ENCODE assay signal across 13 cellular contexts in genomic region chr22:24436553-24436952, GRCh38. TPM values are rescaled to one million over a fixed set of nuclear protein-coding genes. Genes with fewer than 3 reads are reported as not detected.
DNase-seq lines count a peak whose midpoint lies in the region; ATAC-seq and TF ChIP-seq lines count a peak whose summit lies in the region.
"Had no signal": no experiment of that assay in that cellular context is flagged by ENCODE, and none has a peak within 500 bp of the region (broad histone marks: within the 10 kb centered on the region; RNA-seq: fewer than 3 reads in every experiment).

No MANE protein-coding gene starts in this region.

- POLR2A ChIA-PET in activated B cell treated with CpG ODN at 0.5 μM for 24 hours (lab: Charles Lee) = interaction anchor here (0.7 to 7.0 kb wide), 3 partner anchors 12 to 118 kb away, joined by 3 to 154 read pairs (median 9); partner anchors contain the start of genes ADORA2A and GUCD1
- POLR2A ChIA-PET in PC-9 (lab: Charles Lee; ENCODE audit: unreplicated experiment) = no interaction called here

- H3K9ac ChIP-seq in mesendoderm (ENCODE audit: low read length) = no peak overlapping the region

- no peak overlapping the region for H2BK15ac ChIP-seq in mesendoderm (replicated peaks; ENCODE audit: low read depth)

- no peak overlapping the region for H3K4me3 ChIP-seq in mesendoderm (ENCODE audit: low read length)
- H3K4me3 ChIP-seq in upper lobe of right lung = no peak overlapping the region
- no peak overlapping the region for H3K4me3 ChIP-seq in PC-9
- H3K4me3 ChIP-seq: esophagus squamous epithelium had no signal

- H3K36me3 ChIP-seq in mesendoderm (ENCODE audit: control insufficient read depth, insufficient read depth, low read length) (no peaks in the 10 kb centered on the region), upper lobe of right lung (peaks cover 3% of the 10 kb centered on the region), PC-9 (ENCODE audit: low read depth) (no peaks in the 10 kb centered on the region)

- no peaks in the 10 kb centered on the region for H3K27me3 Mint-ChIP-seq in stimulated activated naive CD8-positive, alpha-beta T cell treated with anti-CD3 and anti-CD28 coated beads, Interleukin-15, Interleukin-2, amounts not matched to agents 100 ng/mL and 50 ng/mL, for 24 hours
- no peaks in the 10 kb centered on the region for H3K27me3 Mint-ChIP-seq in activated B cell treated with CpG ODN at 0.5 μM for 24 hours

- H3K23ac ChIP-seq in mesendoderm (ENCODE audit: low read length) = peak overlapping the region; percentile 11

- ATAC-seq in stimulated activated naive CD8-positive, alpha-beta T cell treated with anti-CD3 and anti-CD28 coated beads, Interleukin-15, Interleukin-2, amounts not matched to agents 100 U/mL and 50 U/mL, for 24 hours = no peak
- no peak for ATAC-seq in activated B cell treated with CpG ODN at 0.5 μM for 24 hours (ENCODE audit: low read depth)
- no peak for ATAC-seq in upper lobe of right lung
- ATAC-seq in GM21576 (IDR thresholded peaks at IDR 0.05; ENCODE audit: unreplicated experiment) = no peak
- no peak for ATAC-seq in GM18867 (IDR thresholded peaks at IDR 0.05; ENCODE audit: unreplicated experiment)
- ATAC-seq: PC-3 had no signal

- BruUV-seq in PC-9 (replicated peaks; lab: Mats Ljungman, UMichigan) = no TSS peak

- peak overlapping the region; percentile 52 for H3K4me3 Mint-ChIP-seq in stimulated activated naive CD8-positive, alpha-beta T cell treated with anti-CD3 and anti-CD28 coated beads, Interleukin-15, Interleukin-2, amounts not matched to agents 100 ng/mL and 50 ng/mL, for 24 hours
- H3K4me3 Mint-ChIP-seq in activated B cell treated with CpG ODN at 0.5 μM for 24 hours = peak overlapping the region; percentile 32
- H3K4me3 Mint-ChIP-seq: nephron progenitor cell had no signal

- no peak overlapping the region for H4K5ac ChIP-seq in mesendoderm (ENCODE audit: low read length)

- CTCF ChIA-PET in activated B cell treated with CpG ODN at 0.5 μM for 24 hours (lab: Charles Lee) (interaction anchor here (2.3 to 2.7 kb wide), 2 partner anchors 10 to 14 kb away, joined by 15 to 29 read pairs; partner anchors contain the start of gene ADORA2A), PC-9 (lab: Charles Lee) (no interaction called here)

- no peak overlapping the region for H2AK5ac ChIP-seq in mesendoderm (ENCODE audit: low read length)

- H3F3A ChIP-seq in PC-9 (ENCODE audit: insufficient read depth, low read depth) = peaks cover 13% of the 10 kb centered on the region; the same call in 1 of the 2 replicates

- no peak overlapping the region for H2AFZ ChIP-seq in PC-9

- H3K79me2 ChIP-seq in mesendoderm (ENCODE audit: control insufficient read depth, insufficient read depth, low read length) = no peaks in the 10 kb centered on the region
- H3K79me2 ChIP-seq in PC-9 (ENCODE audit: low read depth) = no peaks in the 10 kb centered on the region

- no peak for TF ChIP-seq CTCF in activated B cell treated with CpG ODN at 0.5 μM for 24 hours (IDR thresholded peaks at IDR 0.05)
- TF ChIP-seq CTCF in upper lobe of right lung (IDR thresholded peaks at IDR 0.05) = no peak
- TF ChIP-seq CTCF in PC-9 (conservative IDR thresholded peaks at IDR 0.05) = no peak

- intact Hi-C loops in activated B cell treated with CpG ODN at 0.5 μM for 24 hours (cut with micrococcal nuclease) = loop anchor here (10.0 kb wide), 4 partner anchors 162 to 682 kb away; partner anchors contain the start of genes DERL3, SPECC1L, VPREB3 and ZNF70
- intact Hi-C loops in upper lobe of right lung (cut with DNase I) = no loop called here
- intact Hi-C loops in PC-9 (cut with micrococcal nuclease; ENCODE audit: unreplicated experiment) = no loop called here

- H3K9me3 Mint-ChIP-seq in stimulated activated naive CD8-positive, alpha-beta T cell treated with anti-CD3 and anti-CD28 coated beads, Interleukin-15, Interleukin-2, amounts not matched to agents 100 ng/mL and 50 ng/mL, for 24 hours = no peaks in the 10 kb centered on the region
- no peaks in the 10 kb centered on the region for H3K9me3 Mint-ChIP-seq in activated B cell treated with CpG ODN at 0.5 μM for 24 hours
- H3K9me3 Mint-ChIP-seq: nephron progenitor cell had no signal

- H4K8ac ChIP-seq in mesendoderm (ENCODE audit: low read depth, low read length) = no peak overlapping the region

- WGBS in mesendoderm (ENCODE audit: extremely low coverage, insufficient coverage, low lambda C conversion rate) = no CpG with 5 or more reads among the region's 3 CpGs

- H2BK5ac ChIP-seq in mesendoderm (ENCODE audit: low read length) = no peak overlapping the region

- H3K4me1 Mint-ChIP-seq in stimulated activated naive CD8-positive, alpha-beta T cell treated with anti-CD3 and anti-CD28 coated beads, Interleukin-15, Interleukin-2, amounts not matched to agents 100 ng/mL and 50 ng/mL, for 24 hours (ENCODE audit: low read depth) = peaks cover 98% of the 10 kb centered on the region
- H3K4me1 Mint-ChIP-seq in activated B cell treated with CpG ODN at 0.5 μM for 24 hours = peaks cover 87% of the 10 kb centered on the region

- H3K4me1 ChIP-seq in mesendoderm (ENCODE audit: control insufficient read depth, low read depth, low read length) (no peaks in the 10 kb centered on the region), upper lobe of right lung (peaks cover 48% of the 10 kb centered on the region), PC-9 (replicated peaks; ENCODE audit: insufficient read depth) (peaks cover 17% of the 10 kb centered on the region)

- no peak overlapping the region for H3K18ac ChIP-seq in mesendoderm (ENCODE audit: low read length)

- peak overlapping the region; percentile 100 for H3K27ac Mint-ChIP-seq in stimulated activated naive CD8-positive, alpha-beta T cell treated with anti-CD3 and anti-CD28 coated beads, Interleukin-15, Interleukin-2, amounts not matched to agents 100 ng/mL and 50 ng/mL, for 24 hours
- peak overlapping the region; percentile 99 for H3K27ac Mint-ChIP-seq in activated B cell treated with CpG ODN at 0.5 μM for 24 hours
- H3K27ac Mint-ChIP-seq: nephron progenitor cell had no signal

- no peaks in the 10 kb centered on the region for H3K79me1 ChIP-seq in mesendoderm (ENCODE audit: low read length)

- H3K36me3 Mint-ChIP-seq in stimulated activated naive CD8-positive, alpha-beta T cell treated with anti-CD3 and anti-CD28 coated beads, Interleukin-15, Interleukin-2, amounts not matched to agents 100 ng/mL and 50 ng/mL, for 24 hours (ENCODE audit: low read depth) = peaks cover 60% of the 10 kb centered on the region
- H3K36me3 Mint-ChIP-seq in activated B cell treated with CpG ODN at 0.5 μM for 24 hours (ENCODE audit: low read depth) = peaks cover 33% of the 10 kb centered on the region

- no peak overlapping the region for H3K27ac ChIP-seq in mesendoderm (ENCODE audit: low read depth, low read length)
- H3K27ac ChIP-seq in upper lobe of right lung = no peak overlapping the region
- no peak overlapping the region for H3K27ac ChIP-seq in PC-9

- no peak overlapping the region for H3K4ac ChIP-seq in mesendoderm (ENCODE audit: low read depth, low read length)

- DNase-seq in stimulated activated naive CD8-positive, alpha-beta T cell treated with anti-CD3 and anti-CD28 coated beads, Interleukin-15, Interleukin-2, amounts not matched to agents 100 U/mL and 50 U/mL, for 24 hours = no peak
- no peak for DNase-seq in activated B cell treated with CpG ODN at 0.5 μM for 24 hours
- DNase-seq in mesendoderm = no peak
- peak; percentile 53 for DNase-seq in upper lobe of right lung
- DNase-seq in PC-9 = no peak
- DNase-seq: cerebellar nuclear complex, esophagus squamous epithelium, nephron progenitor cell, PC-3 had no signal

- no peaks in the 10 kb centered on the region for H4K20me1 ChIP-seq in PC-9 (ENCODE audit: insufficient read depth)

- H2BK120ac ChIP-seq in mesendoderm (ENCODE audit: low read depth, low read length) = no peak overlapping the region

- no peaks in the 10 kb centered on the region for H3K9me3 ChIP-seq in upper lobe of right lung
- no peaks in the 10 kb centered on the region for H3K9me3 ChIP-seq in PC-9 (ENCODE audit: insufficient read depth, low read depth)
- H3K9me3 ChIP-seq: esophagus squamous epithelium had no signal

- H3K4me2 ChIP-seq in mesendoderm (ENCODE audit: low read length) (no peak overlapping the region), PC-9 (no peak overlapping the region)

- H3K27me3 ChIP-seq in mesendoderm (ENCODE audit: insufficient read depth, low read length, poor library complexity) = no peaks in the 10 kb centered on the region
- H3K27me3 ChIP-seq in upper lobe of right lung = no peaks in the 10 kb centered on the region
- no peaks in the 10 kb centered on the region for H3K27me3 ChIP-seq in PC-9 (ENCODE audit: insufficient read depth, low read depth)
- H3K27me3 ChIP-seq: esophagus squamous epithelium had no signal

- H3K56ac ChIP-seq in mesendoderm (ENCODE audit: low read length) = no peak overlapping the region

- H3K9me2 ChIP-seq in PC-9 (ENCODE audit: insufficient read depth) = no peaks in the 10 kb centered on the region

RNA-seq across cellular contexts. Expression of gene ADORA2A, which starts 9.2 kb away (rescaled TPM):
- total RNA-seq in activated B cell treated with CpG ODN at 0.5 μM for 24 hours = 35.7 and 35.8 TPM in 2 replicates
- 1.1 TPM for polyA plus RNA-seq in mesendoderm (2013, experiment 1 of 2)
- 1.3 TPM for polyA plus RNA-seq in mesendoderm (2013, experiment 2 of 2)
- total RNA-seq in upper lobe of right lung = 17.2 TPM
- total RNA-seq in PC-9 (2021) = 1.8 and 2.6 TPM in 2 replicates

RNA-seq across cellular contexts. Expression of gene UPB1, which starts 58.6 kb away (rescaled TPM):
- total RNA-seq in activated B cell treated with CpG ODN at 0.5 μM for 24 hours (1.1 and 1.3 TPM in 2 replicates), upper lobe of right lung (1.5 TPM), PC-9 (2021) (0.17 and 0.80 TPM in 2 replicates)
- 0.01 TPM for polyA plus RNA-seq in mesendoderm (2013, experiment 1 of 2)
- not detected for polyA plus RNA-seq in mesendoderm (2013, experiment 2 of 2)
- total RNA-seq: H7 had no signal
